12 cellular contexts compared by ENCODE assay signal in genomic region chr2:212076456-212076855, GRCh38.
"Had no signal": no experiment of that assay in that cellular context is flagged by ENCODE, and none has a peak within 500 bp of the region (broad histone marks: within the 10 kb centered on the region; RNA-seq: fewer than 3 reads in every experiment).

No MANE protein-coding gene starts in this region.

- H3K36me3 ChIP-seq: adrenal gland, left lung, neural progenitor cell had no signal

- H3K4me2 ChIP-seq: neural progenitor cell had no signal

- H3K4me1 ChIP-seq: adrenal gland, left lung, neural progenitor cell, testis had no signal

- H2AFZ ChIP-seq: neural progenitor cell had no signal

- H3K27ac ChIP-seq: adrenal gland, left lung, neural progenitor cell, skin epidermis, testis had no signal

- DNase-seq: activated B cell treated with CpG ODN at 0.5 μM for 24 hours; activated CD4-positive, alpha-beta T cell treated with anti-CD3 and anti-CD28 coated beads, Interleukin-2, amount 10 ng/mL, durations not matched to agents 7 days and 5 days; activated CD8-positive, alpha-beta memory T cell treated with anti-CD3 and anti-CD28 coated beads for 24 hours; activated naive CD4-positive, alpha-beta T cell treated with anti-CD3 and anti-CD28 coated beads, Interleukin-2, amount 50 U/mL, for 16 hours; adrenal gland; left lung; posterior cingulate gyrus; stimulated activated CD4-positive, alpha-beta T cell treated with anti-CD3 and anti-CD28 coated beads, Interleukin-4, amount 100 ng/mL, for 4 hours; stimulated activated naive CD8-positive, alpha-beta T cell treated with anti-CD3 and anti-CD28 coated beads, Interleukin-15, amount 100 ng/mL, for 72 hours; testis had no signal

- H3K9ac ChIP-seq: neural progenitor cell had no signal

- ATAC-seq: left lung; stimulated activated naive CD8-positive, alpha-beta T cell treated with anti-CD3 and anti-CD28 coated beads, Interleukin-15, amount 100 ng/mL, for 72 hours had no signal

- H3K4me3 ChIP-seq: adrenal gland, left lung, neural progenitor cell, skin epidermis, testis had no signal

- H3K9me3 ChIP-seq: adrenal gland, left lung, testis had no signal

- H3K27me3 ChIP-seq: adrenal gland, left lung, neural progenitor cell, testis had no signal
